In the genomic region with DNA sequence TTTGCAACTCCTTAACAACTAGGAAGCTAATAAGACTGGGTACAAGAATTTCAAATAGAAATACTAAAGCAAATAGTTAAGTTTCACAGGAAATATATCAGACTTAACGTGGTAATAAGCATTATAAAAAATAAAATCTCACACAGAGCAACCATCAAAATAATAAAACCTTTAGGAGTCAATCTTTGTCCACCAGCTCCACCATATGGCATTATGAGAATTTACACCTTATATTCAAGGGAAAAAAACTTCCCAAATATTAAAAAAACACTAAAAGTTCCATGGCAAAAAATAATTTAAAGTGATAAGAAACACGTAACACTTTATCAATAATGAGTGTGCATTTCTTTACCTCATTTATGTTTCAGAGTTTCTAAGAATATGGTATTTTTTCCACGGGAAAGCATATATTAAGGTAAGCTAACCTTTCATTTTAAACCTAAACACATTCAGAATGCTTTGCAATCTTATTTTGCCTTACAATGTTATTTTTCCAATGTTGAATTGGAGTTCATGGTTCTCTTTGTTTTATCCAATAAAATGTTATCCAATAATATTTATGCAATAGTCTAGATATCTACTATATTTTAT, we compare ENCODE assay signal across 9 cellular contexts.
DNase-seq lines count a peak whose midpoint lies in the region; ATAC-seq and TF ChIP-seq lines count a peak whose summit lies in the region.
"Had no signal": no experiment of that assay in that cellular context is flagged by ENCODE, and none has a peak within 500 bp of the region (broad histone marks: within the 10 kb centered on the region; RNA-seq: fewer than 3 reads in every experiment).

No MANE protein-coding gene starts in this region.

- H3K27me3 ChIP-seq in heart left ventricle (no peaks in the 10 kb centered on the region), tibial nerve (no peaks in the 10 kb centered on the region)

- 30 to 44% (median 35%) methylated on average over 3 of the region's 3 CpGs for WGBS in heart left ventricle, 4 donors
- 32 to 33% methylated on average over 3 of the region's 3 CpGs for whole genome bisulfite sequencing in tibial nerve, 2 donors

- H3K4me1 Mint-ChIP-seq in activated CD4-positive, alpha-beta memory T cell treated with anti-CD3 and anti-CD28 coated beads for 36 hours (ENCODE audit: low read depth): no peaks in the 10 kb centered on the region
- H3K4me1 Mint-ChIP-seq: CD14-positive monocyte had no signal

- H3K36me3 Mint-ChIP-seq in activated CD4-positive, alpha-beta memory T cell treated with anti-CD3 and anti-CD28 coated beads for 36 hours: no peaks in the 10 kb centered on the region
- H3K36me3 Mint-ChIP-seq: CD14-positive monocyte had no signal

- no peak overlapping the region for H3K4me3 Mint-ChIP-seq in activated CD4-positive, alpha-beta memory T cell treated with anti-CD3 and anti-CD28 coated beads for 36 hours
- H3K4me3 Mint-ChIP-seq: CD14-positive monocyte had no signal

- TF ChIP-seq POLR2A in heart left ventricle (IDR thresholded peaks at IDR 0.05) (no peak), tibial nerve (IDR thresholded peaks at IDR 0.05) (no peak)

- CTCF ChIA-PET in OCI-LY7 (lab: Charles Lee; ENCODE audit: unreplicated experiment): no interaction called here
- CTCF ChIA-PET in activated CD4-positive, alpha-beta memory T cell treated with anti-CD3 and anti-CD28 coated beads for 36 hours (lab: Charles Lee): no interaction called here

- no peak overlapping the region for H3K4me2 ChIP-seq in OCI-LY7 (ENCODE audit: low read length)

- H3K27ac ChIP-seq in heart left ventricle: no peak overlapping the region
- H3K27ac ChIP-seq in OCI-LY7 (ENCODE audit: low read depth, low read length, poor library complexity, severe bottlenecking): no peak overlapping the region
- H3K27ac ChIP-seq in tibial nerve: no peak overlapping the region

- no peak overlapping the region for H2AFZ ChIP-seq in OCI-LY7 (ENCODE audit: low read length)

- intact Hi-C loops in heart left ventricle (cut with DNase I): loop anchor here in 9 of 10 donors (5.0 to 10.0 kb wide), 5 partner anchors 593 to 1123 kb away; no protein-coding TSS in a partner anchor
- intact Hi-C loops in left cardiac atrium (cut with DNase I): loop anchor here (5.0 to 10.0 kb wide), 3 partner anchors 590 to 1123 kb away; no protein-coding TSS in a partner anchor
- intact Hi-C loops in OCI-LY7 (cut with micrococcal nuclease; ENCODE audit: unreplicated experiment): no loop called here
- intact Hi-C loops in activated CD4-positive, alpha-beta memory T cell treated with anti-CD3 and anti-CD28 coated beads for 36 hours (cut with micrococcal nuclease): no loop called here

- POLR2A ChIA-PET in OCI-LY7 (lab: Charles Lee): interaction anchor here (0.7 to 1.1 kb wide), 2 partner anchors 68 to 969 kb away, joined by 3 read pairs; no protein-coding TSS in a partner anchor
- POLR2A ChIA-PET in activated CD4-positive, alpha-beta memory T cell treated with anti-CD3 and anti-CD28 coated beads for 36 hours (lab: Charles Lee): no interaction called here

- no peaks in the 10 kb centered on the region for H3K36me3 ChIP-seq in heart left ventricle
- no peaks in the 10 kb centered on the region for H3K36me3 ChIP-seq in OCI-LY7 (ENCODE audit: insufficient read depth, low read length)
- no peaks in the 10 kb centered on the region for H3K36me3 ChIP-seq in tibial nerve

- H3K9me3 ChIP-seq in heart left ventricle (no peaks in the 10 kb centered on the region), OCI-LY7 (ENCODE audit: low read length) (no peaks in the 10 kb centered on the region), tibial nerve (peaks cover 0 to 7% (median 0%) of the 10 kb centered on the region in 4 donors)

- BruUV-seq in OCI-LY7 (replicated peaks; lab: Mats Ljungman, UMichigan): no TSS peak

- H3K4me1 ChIP-seq in heart left ventricle: no peaks in the 10 kb centered on the region
- no peaks in the 10 kb centered on the region for H3K4me1 ChIP-seq in OCI-LY7 (ENCODE audit: insufficient read depth, low read length, poor library complexity, severe bottlenecking)
- peaks cover 0 to 8% (median 0%) of the 10 kb centered on the region in 4 donors for H3K4me1 ChIP-seq in tibial nerve

- no peaks in the 10 kb centered on the region for H3K9me2 ChIP-seq in OCI-LY7 (ENCODE audit: insufficient read depth, low read length)

- no peak for DNase-seq in heart left ventricle
- no peak for DNase-seq in left cardiac atrium
- DNase-seq in OCI-LY7 (ENCODE audit: low spot score): no peak
- DNase-seq in fibroblast of the conjunctiva (ENCODE audit: low read depth): peak; percentile 0
- DNase-seq in tibial nerve (ENCODE audit: low spot score in 2 of 2): no peak
- no peak for DNase-seq in activated CD4-positive, alpha-beta memory T cell treated with anti-CD3 and anti-CD28 coated beads for 36 hours

- H3K27ac Mint-ChIP-seq in activated CD4-positive, alpha-beta memory T cell treated with anti-CD3 and anti-CD28 coated beads for 36 hours: no peak overlapping the region
- H3K27ac Mint-ChIP-seq: CD14-positive monocyte had no signal

- peak in 11 of 12 donors; percentile 9 to 60 (median 43) for TF ChIP-seq CTCF in heart left ventricle (IDR thresholded peaks at IDR 0.05)
- peak; percentile 64 for TF ChIP-seq CTCF in OCI-LY7 (conservative IDR thresholded peaks at IDR 0.05; ENCODE audit: low read length)
- TF ChIP-seq CTCF in tibial nerve (IDR thresholded peaks at IDR 0.05): peak in 4 of 5 experiments; percentile 23 to 49 (median 36)

- peaks cover 4% of the 10 kb centered on the region for H3K27me3 Mint-ChIP-seq in activated CD4-positive, alpha-beta memory T cell treated with anti-CD3 and anti-CD28 coated beads for 36 hours

- H3K4me3 ChIP-seq in heart left ventricle (no peak overlapping the region), OCI-LY7 (ENCODE audit: low read depth, low read length, poor library complexity, severe bottlenecking) (no peak overlapping the region), tibial nerve (no peak overlapping the region)

- no peak for TF ChIP-seq EP300 in tibial nerve (IDR thresholded peaks at IDR 0.05)

- no peaks in the 10 kb centered on the region for H3K79me2 ChIP-seq in OCI-LY7 (ENCODE audit: insufficient read depth, low read depth, low read length)

- peaks cover 4% of the 10 kb centered on the region for H3K9me3 Mint-ChIP-seq in activated CD4-positive, alpha-beta memory T cell treated with anti-CD3 and anti-CD28 coated beads for 36 hours

- H4K20me1 ChIP-seq in OCI-LY7 (ENCODE audit: insufficient read depth, low read length): no peaks in the 10 kb centered on the region

- ATAC-seq in heart left ventricle (no peak), left cardiac atrium (no peak), HG02840 (IDR thresholded peaks at IDR 0.05; ENCODE audit: low FRiP score, unreplicated experiment) (no peak), GM18907 (IDR thresholded peaks at IDR 0.05; ENCODE audit: unreplicated experiment) (no peak)

Comparison
In these comparisons a context has a peak if more than half of its experiments do, and no peak if none do; other contexts are left out.
1. intact Hi-C loops: an anchor here in heart left ventricle (5.0 to 10.0 kb wide) and left cardiac atrium (5.0 to 10.0 kb wide); none called in OCI-LY7 and activated CD4-positive, alpha-beta memory T cell treated with anti-CD3 and anti-CD28 coated beads for 36 hours.